Comparison of ENCODE assay signal across 8 cellular contexts in genomic region chr7:25028370-25028971, GRCh38. TPM values are rescaled to one million over a fixed set of nuclear protein-coding genes. Genes with fewer than 3 reads are reported as not detected.
DNase-seq lines count a peak whose midpoint lies in the region; ATAC-seq and TF ChIP-seq lines count a peak whose summit lies in the region.

No MANE protein-coding gene starts in this region.

- H3K4me1 Mint-ChIP-seq in activated T-helper 1 cell treated with anti-CD3 and anti-CD28 coated beads, Interleukin-12 subunit alpha, Interleukin-12 subunit beta, Interleukin-2, Interleukin-4 antibody, amounts not matched to agents 30 ng/mL and 10 ng/mL and 1 ng/mL, durations not matched to agents 14 hours and 24 hours and 36 hours (ENCODE audit: low read depth) = peaks cover 40% of the 10 kb centered on the region

- no peaks in the 10 kb centered on the region for H4K20me1 ChIP-seq in OCI-LY7 (ENCODE audit: insufficient read depth, low read length)

- DNase-seq in COLO829 (ENCODE audit: low spot score) (peak; percentile 68), NCI-H1436 treated with DMSO at 0.1 percent for 48 hours (lab: John Stamatoyannopoulos, UW) (peak; percentile 78), left lung (no peak), ascending aorta (ENCODE audit: low spot score in 2 of 2) (no peak), OCI-LY7 (ENCODE audit: low spot score) (no peak), left lobe of liver (ENCODE audit: low spot score) (no peak)
- DNase-seq in activated T-helper 1 cell treated with anti-CD3 and anti-CD28 coated beads, Interleukin-12 subunit alpha, Interleukin-12 subunit beta, Interleukin-2, Interleukin-4 antibody, amounts not matched to agents 30 ng/mL and 10 ng/mL and 1 ng/mL, durations not matched to agents 14 hours and 24 hours and 36 hours (ENCODE audit: low spot score) = peak; percentile 13

- H3K36me3 Mint-ChIP-seq in activated T-helper 1 cell treated with anti-CD3 and anti-CD28 coated beads, Interleukin-12 subunit alpha, Interleukin-12 subunit beta, Interleukin-2, Interleukin-4 antibody, amounts not matched to agents 30 ng/mL and 10 ng/mL and 1 ng/mL, durations not matched to agents 14 hours and 24 hours and 36 hours (ENCODE audit: low read depth) = no peaks in the 10 kb centered on the region

- H3K4me3 ChIP-seq in left lung = no peak overlapping the region
- H3K4me3 ChIP-seq in ascending aorta = no peak overlapping the region
- no peak overlapping the region for H3K4me3 ChIP-seq in OCI-LY7 (ENCODE audit: low read depth, low read length, poor library complexity, severe bottlenecking)

- POLR2A ChIA-PET in OCI-LY7 (lab: Charles Lee) = interaction anchor here (1.2 to 1.8 kb wide), 2 partner anchors 12 to 17 kb away, joined by 3 to 6 read pairs; no protein-coding TSS in a partner anchor

- no peaks in the 10 kb centered on the region for H3K9me3 Mint-ChIP-seq in activated T-helper 1 cell treated with anti-CD3 and anti-CD28 coated beads, Interleukin-12 subunit alpha, Interleukin-12 subunit beta, Interleukin-2, Interleukin-4 antibody, amounts not matched to agents 30 ng/mL and 10 ng/mL and 1 ng/mL, durations not matched to agents 14 hours and 24 hours and 36 hours

- peak overlapping the region; percentile 93 for H3K27ac Mint-ChIP-seq in activated T-helper 1 cell treated with anti-CD3 and anti-CD28 coated beads, Interleukin-12 subunit alpha, Interleukin-12 subunit beta, Interleukin-2, Interleukin-4 antibody, amounts not matched to agents 30 ng/mL and 10 ng/mL and 1 ng/mL, durations not matched to agents 14 hours and 24 hours and 36 hours

- no TSS peak for BruUV-seq in OCI-LY7 (replicated peaks; lab: Mats Ljungman, UMichigan)

- H3K36me3 ChIP-seq in left lung (no peaks in the 10 kb centered on the region), ascending aorta (no peaks in the 10 kb centered on the region), OCI-LY7 (ENCODE audit: insufficient read depth, low read length) (no peaks in the 10 kb centered on the region)

- peaks cover 12% of the 10 kb centered on the region for H3K27me3 Mint-ChIP-seq in activated T-helper 1 cell treated with anti-CD3 and anti-CD28 coated beads, Interleukin-12 subunit alpha, Interleukin-12 subunit beta, Interleukin-2, Interleukin-4 antibody, amounts not matched to agents 30 ng/mL and 10 ng/mL and 1 ng/mL, durations not matched to agents 14 hours and 24 hours and 36 hours (ENCODE audit: insufficient read depth)

- H3K27ac ChIP-seq in left lung = peak overlapping the region in 1 of 2 donors; percentile 51
- H3K27ac ChIP-seq in ascending aorta = no peak overlapping the region
- H3K27ac ChIP-seq in OCI-LY7 (ENCODE audit: low read depth, low read length, poor library complexity, severe bottlenecking) = no peak overlapping the region

- CTCF ChIA-PET in OCI-LY7 (lab: Charles Lee; ENCODE audit: unreplicated experiment) = no interaction called here

- intact Hi-C loops in activated T-helper 1 cell treated with anti-CD3 and anti-CD28 coated beads, Interleukin-12 subunit alpha, Interleukin-12 subunit beta, Interleukin-2, Interleukin-4 antibody, amounts not matched to agents 30 ng/mL and 10 ng/mL and 1 ng/mL, durations not matched to agents 14 hours and 24 hours and 36 hours (cut with micrococcal nuclease) = loop anchor here (1.0 to 2.0 kb wide), 9 partner anchors 42 to 272 kb away; partner anchors contain the start of genes GSDME and OSBPL3
- intact Hi-C loops in left lung (cut with DNase I) (no loop called here), ascending aorta (cut with DNase I) (no loop called here), OCI-LY7 (cut with micrococcal nuclease; ENCODE audit: unreplicated experiment) (no loop called here)

- peak overlapping the region; percentile 12 for H3K4me3 Mint-ChIP-seq in activated T-helper 1 cell treated with anti-CD3 and anti-CD28 coated beads, Interleukin-12 subunit alpha, Interleukin-12 subunit beta, Interleukin-2, Interleukin-4 antibody, amounts not matched to agents 30 ng/mL and 10 ng/mL and 1 ng/mL, durations not matched to agents 14 hours and 24 hours and 36 hours

- H3K4me1 ChIP-seq in left lung (no peaks in the 10 kb centered on the region), ascending aorta (no peaks in the 10 kb centered on the region), OCI-LY7 (ENCODE audit: insufficient read depth, low read length, poor library complexity, severe bottlenecking) (peaks cover 16% of the 10 kb centered on the region)

- H3K79me2 ChIP-seq in OCI-LY7 (ENCODE audit: insufficient read depth, low read depth, low read length) = no peaks in the 10 kb centered on the region

- ATAC-seq in left lung (peak; percentile 72), left lobe of liver (no peak), GM19324 (IDR thresholded peaks at IDR 0.05; ENCODE audit: low FRiP score, unreplicated experiment) (no peak)

- H3K27me3 ChIP-seq in left lung = no peaks in the 10 kb centered on the region
- no peaks in the 10 kb centered on the region for H3K27me3 ChIP-seq in ascending aorta

- no peak overlapping the region for H2AFZ ChIP-seq in OCI-LY7 (ENCODE audit: low read length)

- TF ChIP-seq CTCF in left lung (IDR thresholded peaks at IDR 0.05) = no peak
- no peak for TF ChIP-seq CTCF in ascending aorta (IDR thresholded peaks at IDR 0.05)
- TF ChIP-seq CTCF in OCI-LY7 (conservative IDR thresholded peaks at IDR 0.05; ENCODE audit: low read length) = no peak

- no peak overlapping the region for H3K4me2 ChIP-seq in OCI-LY7 (ENCODE audit: low read length)

- no peaks in the 10 kb centered on the region for H3K9me2 ChIP-seq in OCI-LY7 (ENCODE audit: insufficient read depth, low read length)

- H3K9me3 ChIP-seq in left lung (no peaks in the 10 kb centered on the region), ascending aorta (no peaks in the 10 kb centered on the region), OCI-LY7 (ENCODE audit: low read length) (no peaks in the 10 kb centered on the region)

RNA-seq across cellular contexts. Expression of gene OSBPL3, which starts 48.5 kb away (rescaled TPM):
- total RNA-seq in activated T-helper 1 cell treated with anti-CD3 and anti-CD28 coated beads, Interleukin-12 subunit alpha, Interleukin-12 subunit beta, Interleukin-2, Interleukin-4 antibody, amounts not matched to agents 30 ng/mL and 10 ng/mL and 1 ng/mL, durations not matched to agents 14 hours and 24 hours and 36 hours = 90.6 and 101 TPM in 2 replicates
- total RNA-seq in left lung = 10 to 100 TPM; 21.4 to 30.5 TPM
- total RNA-seq in ascending aorta = 0.96 TPM
- 24.6 and 28.7 TPM in 2 replicates for total RNA-seq in OCI-LY7 (2014; rRNA removed; shearing (Covaris generic))
- total RNA-seq in OCI-LY7 (2022) = 67.0 and 79.9 TPM in 2 replicates
- 0.58 TPM for total RNA-seq in left lobe of liver

Comparison
In these comparisons a context has a peak if more than half of its experiments do, and no peak if none do; other contexts are left out.
1. DNase-seq: peak in COLO829 (single experiment), NCI-H1436 treated with DMSO at 0.1 percent for 48 hours (single experiment) and activated T-helper 1 cell treated with anti-CD3 and anti-CD28 coated beads, Interleukin-12 subunit alpha, Interleukin-12 subunit beta, Interleukin-2, Interleukin-4 antibody, amounts not matched to agents 30 ng/mL and 10 ng/mL and 1 ng/mL, durations not matched to agents 14 hours and 24 hours and 36 hours (single experiment); none in left lung (0 of 2), ascending aorta (0 of 2), OCI-LY7 (single experiment) and left lobe of liver (single experiment).
2. RNA of gene OSBPL3, which starts 48.5 kb away (total RNA-seq): 90.6 to 101 TPM in activated T-helper 1 cell treated with anti-CD3 and anti-CD28 coated beads, Interleukin-12 subunit alpha, Interleukin-12 subunit beta, Interleukin-2, Interleukin-4 antibody, amounts not matched to agents 30 ng/mL and 10 ng/mL and 1 ng/mL, durations not matched to agents 14 hours and 24 hours and 36 hours, 24.6 to 79.9 TPM in OCI-LY7 and 21.4 to 30.5 TPM in left lung; 0.96 TPM in ascending aorta (single experiment) and 0.58 TPM in left lobe of liver (single experiment); every median in the first group is over 10 times any median in the second.